Comparison of ENCODE assay signal across 10 cellular contexts in genomic region chr14:39988939-39989338, GRCh38.
A peak's percentile ranks its signal among the peaks of the same experiment; 100 is the strongest.
DNase-seq lines count a peak whose midpoint lies in the region; ATAC-seq and TF ChIP-seq lines count a peak whose summit lies in the region.
"Had no signal": no experiment of that assay in that cellular context is flagged by ENCODE, and none has a peak within 500 bp of the region (broad histone marks: within the 10 kb centered on the region; RNA-seq: fewer than 3 reads in every experiment).

No MANE protein-coding gene starts in this region.

- H3K27me3 Mint-ChIP-seq in chondrocyte (ENCODE audit: low read depth), result peaks cover 4% of the 10 kb centered on the region
- H3K27me3 Mint-ChIP-seq: activated B cell treated with CpG ODN at 0.5 μM for 24 hours; CD8-positive, alpha-beta memory T cell had no signal

- no peak overlapping the region for H3K27ac ChIP-seq in 22Rv1
- no peak overlapping the region for H3K27ac ChIP-seq in psoas muscle
- H3K27ac ChIP-seq in WERI-Rb-1, result no peak overlapping the region

- H3K4me3 Mint-ChIP-seq in chondrocyte (ENCODE audit: unreplicated experiment), result no peak overlapping the region
- H3K4me3 Mint-ChIP-seq: activated B cell treated with CpG ODN at 0.5 μM for 24 hours; CD8-positive, alpha-beta memory T cell had no signal

- ATAC-seq in HG02759 (IDR thresholded peaks at IDR 0.05; ENCODE audit: unreplicated experiment), result peak; percentile 60
- no peak for ATAC-seq in psoas muscle
- ATAC-seq in GM21526 (IDR thresholded peaks at IDR 0.05; ENCODE audit: low FRiP score, unreplicated experiment), result no peak

- no peak overlapping the region for H3K27ac Mint-ChIP-seq in chondrocyte (ENCODE audit: unreplicated experiment)
- H3K27ac Mint-ChIP-seq: activated B cell treated with CpG ODN at 0.5 μM for 24 hours; CD8-positive, alpha-beta memory T cell had no signal

- no peaks in the 10 kb centered on the region for H3K4me1 ChIP-seq in psoas muscle

- peaks cover 3% of the 10 kb centered on the region for H3K9me3 Mint-ChIP-seq in chondrocyte (ENCODE audit: low read depth)
- H3K9me3 Mint-ChIP-seq: activated B cell treated with CpG ODN at 0.5 μM for 24 hours; CD8-positive, alpha-beta memory T cell had no signal

- intact Hi-C loops in psoas muscle (cut with DNase I), result no loop called here

- H3K36me3 Mint-ChIP-seq in chondrocyte (ENCODE audit: low read depth), result no peaks in the 10 kb centered on the region
- H3K36me3 Mint-ChIP-seq: CD8-positive, alpha-beta memory T cell had no signal

- H3K27me3 ChIP-seq in psoas muscle (ENCODE audit: insufficient read depth in 3 of 3, low read length in 2 of 3), result no peaks in the 10 kb centered on the region
- H3K27me3 ChIP-seq in WERI-Rb-1 (ENCODE audit: insufficient read depth, low read depth, severe bottlenecking), result peaks cover 43% of the 10 kb centered on the region

- H3K4me3 ChIP-seq in psoas muscle (no peak overlapping the region), WERI-Rb-1 (ENCODE audit: low read depth, low read length) (no peak overlapping the region)

- H3K9me3 ChIP-seq in psoas muscle (no peaks in the 10 kb centered on the region), WERI-Rb-1 (ENCODE audit: severe bottlenecking) (no peaks in the 10 kb centered on the region)

- peak; percentile 41 for DNase-seq in NCI-H460 (ENCODE audit: extremely low read depth, low read depth)
- no peak for DNase-seq in chondrocyte (ENCODE audit: low spot score)
- DNase-seq in psoas muscle, result no peak
- DNase-seq in COLO668 (lab: John Stamatoyannopoulos, UW; ENCODE audit: unreplicated experiment), result no peak
- DNase-seq in WERI-Rb-1, result no peak
- DNase-seq: activated B cell treated with CpG ODN at 0.5 μM for 24 hours had no signal

- no peaks in the 10 kb centered on the region for H3K4me1 Mint-ChIP-seq in chondrocyte (ENCODE audit: low read depth)
- H3K4me1 Mint-ChIP-seq: activated B cell treated with CpG ODN at 0.5 μM for 24 hours; CD8-positive, alpha-beta memory T cell had no signal

- H3K36me3 ChIP-seq in psoas muscle (ENCODE audit: insufficient read depth in 1 of 2, low read depth in 1 of 2) (no peaks in the 10 kb centered on the region), WERI-Rb-1 (no peaks in the 10 kb centered on the region)

- WGBS in psoas muscle, 3 donors, result 14 to 17% (median 16%) methylated on average over 2 of the region's 2 CpGs

- TF ChIP-seq CTCF in 22Rv1 (IDR thresholded peaks at IDR 0.05) (peak; percentile 76), chondrocyte (IDR thresholded peaks at IDR 0.05) (peak; percentile 79), psoas muscle (IDR thresholded peaks at IDR 0.05) (peak; percentile 18), WERI-Rb-1 (IDR thresholded peaks at IDR 0.05; ENCODE audit: low read depth, low read length) (no peak)
